10 cellular contexts compared by ENCODE assay signal in the genomic region with DNA sequence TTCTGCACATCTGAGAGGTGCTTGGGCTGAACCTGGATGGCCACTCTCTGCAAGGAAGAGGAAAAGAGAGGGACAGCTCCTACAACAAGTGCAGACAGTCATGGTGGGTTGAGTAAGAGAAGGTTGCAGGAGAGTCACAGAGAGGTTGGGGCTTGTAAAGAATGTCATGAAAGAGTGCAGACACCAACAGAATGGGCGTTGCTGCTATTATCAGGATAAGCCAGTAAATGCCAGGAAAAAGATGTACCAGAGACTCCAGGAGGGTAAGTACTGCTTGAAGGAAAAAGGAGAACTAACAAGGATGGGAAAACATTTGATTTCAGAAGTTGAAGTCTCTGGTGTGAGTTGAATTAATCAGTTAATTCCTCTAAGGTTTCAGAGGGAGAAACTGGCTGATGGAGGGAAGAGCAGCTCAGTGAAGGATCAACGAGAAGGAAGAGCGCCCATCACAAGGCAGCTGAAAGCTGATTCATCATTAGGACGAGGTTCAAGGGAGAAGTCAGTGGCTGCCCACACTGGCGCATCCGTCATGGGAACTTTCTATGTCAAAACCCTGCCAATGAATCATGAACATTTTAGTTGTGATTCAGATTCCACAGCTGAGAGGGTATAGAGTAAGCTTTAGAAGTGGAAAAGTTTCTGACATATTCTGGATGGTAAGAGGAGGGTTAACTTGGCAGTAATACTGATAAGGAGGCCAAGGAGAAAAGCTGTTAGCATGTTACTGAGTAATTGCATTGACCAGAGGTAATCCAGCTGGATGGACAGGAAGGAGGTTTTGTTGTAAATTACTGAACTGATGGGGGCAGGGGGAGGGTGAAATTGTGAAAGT.
DNase-seq lines count a peak whose midpoint lies in the region; ATAC-seq, FAIRE-seq and TF ChIP-seq lines count a peak whose summit lies in the region.
"Had no signal": no experiment of that assay in that cellular context is flagged by ENCODE, and none has a peak within 500 bp of the region (broad histone marks: within the 10 kb centered on the region; RNA-seq: fewer than 3 reads in every experiment).

No MANE protein-coding gene starts in this region.

- H3K18ac ChIP-seq in mesenchymal stem cell (ENCODE audit: low read depth in 1 of 2, low read length in 2 of 2): no peak overlapping the region

- peaks cover 3% of the 10 kb centered on the region for H3K9me3 Mint-ChIP-seq in chondrocyte (ENCODE audit: low read depth)

- H3K79me1 ChIP-seq in mesenchymal stem cell (replicated peaks; ENCODE audit: low read length, poor library complexity, severe bottlenecking): no peaks in the 10 kb centered on the region

- H3K27me3 ChIP-seq in mesenchymal stem cell (ENCODE audit: control insufficient read depth in 1 of 2, insufficient read depth in 1 of 2, low read length in 2 of 2): no peaks in the 10 kb centered on the region
- H3K27me3 ChIP-seq in esophagus squamous epithelium: no peaks in the 10 kb centered on the region
- H3K27me3 ChIP-seq: right lobe of liver had no signal

- H3K4me1 Mint-ChIP-seq in chondrocyte (ENCODE audit: low read depth): peaks cover 31% of the 10 kb centered on the region

- no peak overlapping the region for H2BK12ac ChIP-seq in mesenchymal stem cell (ENCODE audit: low read length in 2 of 2)

- no peak overlapping the region for H3K4me3 Mint-ChIP-seq in chondrocyte (ENCODE audit: unreplicated experiment)

- no peak overlapping the region for H2BK120ac ChIP-seq in mesenchymal stem cell (ENCODE audit: low read depth, low read length)

- H3K36me3 Mint-ChIP-seq in chondrocyte (ENCODE audit: low read depth): no peaks in the 10 kb centered on the region

- H3K9me3 ChIP-seq in mesenchymal stem cell (ENCODE audit: control insufficient read depth, low read length) (no peaks in the 10 kb centered on the region), esophagus squamous epithelium (no peaks in the 10 kb centered on the region)
- H3K9me3 ChIP-seq: right lobe of liver had no signal

- CTCF ChIA-PET in AG04449 (lab: Yijun Ruan, JAX): interaction anchor here (0.7 to 1.1 kb wide), 2 partner anchors 11 to 220 kb away, joined by 3 read pairs; no protein-coding TSS in a partner anchor

- DNase-seq in AG04449 (ENCODE audit: low read depth, low spot score): peak; percentile 71
- peak; percentile 54 for DNase-seq in HS-27A (ENCODE audit: low read depth)
- no peak for DNase-seq in chondrocyte (ENCODE audit: low spot score)
- DNase-seq in mesenchymal stem cell: peak; percentile 80
- no peak for DNase-seq in pons (ENCODE audit: low spot score)
- DNase-seq in esophagus squamous epithelium (lab: John Stamatoyannopoulos, UW): no peak
- no peak for DNase-seq in D721Med (ENCODE audit: insufficient read length, low spot score)
- DNase-seq: DMS53 had no signal

- H3K4me1 ChIP-seq in mesenchymal stem cell (ENCODE audit: control insufficient read depth, insufficient read depth, low read depth, low read length): peaks cover 1% of the 10 kb centered on the region
- H3K4me1 ChIP-seq in esophagus squamous epithelium: peaks cover 0 to 14% (median 5%) of the 10 kb centered on the region in 3 donors
- H3K4me1 ChIP-seq: right lobe of liver had no signal

- H3K27ac ChIP-seq in mesenchymal stem cell (ENCODE audit: low read length, poor library complexity, severe bottlenecking) (peak overlapping the region; percentile 27), esophagus squamous epithelium (peak overlapping the region in 2 of 4 donors; percentile 39 to 43)
- H3K27ac ChIP-seq: right lobe of liver had no signal

- H2AFZ ChIP-seq in mesenchymal stem cell (ENCODE audit: low read depth, low read length): no peak overlapping the region

- no peak for ATAC-seq in HG03159 (IDR thresholded peaks at IDR 0.05; ENCODE audit: unreplicated experiment)

- H3K14ac ChIP-seq in mesenchymal stem cell (ENCODE audit: low read length in 2 of 2): no peak overlapping the region

- H3K23ac ChIP-seq in mesenchymal stem cell (ENCODE audit: low read length in 2 of 2): no peak overlapping the region

- no peak for TF ChIP-seq CTCF in AG04449 (IDR thresholded peaks at IDR 0.05; ENCODE audit: insufficient read depth, low read length, missing control alignments)
- TF ChIP-seq CTCF in chondrocyte (IDR thresholded peaks at IDR 0.05): no peak
- TF ChIP-seq CTCF in esophagus squamous epithelium (IDR thresholded peaks at IDR 0.05): no peak
- TF ChIP-seq CTCF in D721Med (IDR thresholded peaks at IDR 0.05; ENCODE audit: insufficient read depth, missing control alignments): no peak

- no peak overlapping the region for H3K4me3 ChIP-seq in AG04449 (ENCODE audit: low read depth, low read length)
- peak overlapping the region in 1 of 2 experiments; percentile 35 for H3K4me3 ChIP-seq in mesenchymal stem cell (ENCODE audit: insufficient read depth in 1 of 2, low read depth in 1 of 2, low read length in 2 of 2)
- H3K4me3 ChIP-seq in esophagus squamous epithelium: no peak overlapping the region
- H3K4me3 ChIP-seq: right lobe of liver had no signal

- H3K4ac ChIP-seq in mesenchymal stem cell (ENCODE audit: low read depth in 1 of 2, low read length in 2 of 2): no peak overlapping the region

- intact Hi-C loops in esophagus squamous epithelium (cut with DNase I): no loop called here

- H2BK5ac ChIP-seq in mesenchymal stem cell (ENCODE audit: low read depth, low read length, poor library complexity, severe bottlenecking): no peak overlapping the region

- H2AK5ac ChIP-seq in mesenchymal stem cell (ENCODE audit: low read length, severe bottlenecking): no peak overlapping the region

- H3K36me3 ChIP-seq in mesenchymal stem cell (ENCODE audit: control insufficient read depth in 1 of 2, insufficient read depth in 2 of 2, low read depth in 1 of 2, low read length in 2 of 2): no peaks in the 10 kb centered on the region
- H3K36me3 ChIP-seq in esophagus squamous epithelium: no peaks in the 10 kb centered on the region
- H3K36me3 ChIP-seq: right lobe of liver had no signal

- H3K4me2 ChIP-seq in mesenchymal stem cell (ENCODE audit: low read length, poor library complexity, severe bottlenecking): no peak overlapping the region

- WGBS in mesenchymal stem cell: 46% methylated on average over 6 of the region's 6 CpGs
- 28 to 38% methylated on average over 6 of the region's 6 CpGs for WGBS in esophagus squamous epithelium, 2 donors

- peak overlapping the region; percentile 88 for H3K27ac Mint-ChIP-seq in chondrocyte (ENCODE audit: unreplicated experiment)

- no peak overlapping the region for H2BK15ac ChIP-seq in mesenchymal stem cell (ENCODE audit: low read depth, poor library complexity, severe bottlenecking)

- POLR2A ChIA-PET in AG04449 (lab: Yijun Ruan, JAX): interaction anchor here (0.6 to 2.0 kb wide), 4 partner anchors 9 to 83 kb away, joined by 3 to 8 read pairs (median 7); no protein-coding TSS in a partner anchor

- H3K9ac ChIP-seq in mesenchymal stem cell (ENCODE audit: low read length): peak overlapping the region; percentile 83

- no peak overlapping the region for H4K91ac ChIP-seq in mesenchymal stem cell (ENCODE audit: low read length)

- no peak overlapping the region for H4K8ac ChIP-seq in mesenchymal stem cell (ENCODE audit: low read length)

- H3K27me3 Mint-ChIP-seq in chondrocyte (ENCODE audit: low read depth): no peaks in the 10 kb centered on the region

- TF ChIP-seq POLR2A in esophagus squamous epithelium (IDR thresholded peaks at IDR 0.05): no peak

- FAIRE-seq in D721Med (lab: Jason Lieb, UNC): no peak

Comparison
In these comparisons a context has a peak if more than half of its experiments do, and no peak if none do; other contexts are left out.
1. DNase-seq: peak in AG04449 (single experiment), HS-27A (single experiment) and mesenchymal stem cell (single experiment); none in chondrocyte (single experiment), pons (single experiment), esophagus squamous epithelium (single experiment) and D721Med (single experiment).